ENCODE assay signal across 2 cellular contexts in genomic region chr4:89158884-89159503, GRCh38.
A peak's percentile ranks its signal among the peaks of the same experiment; 100 is the strongest.
TF ChIP-seq lines count a peak whose summit lies in the region.

No MANE protein-coding gene starts in this region.

TF ChIP-seq in A549, 52 proteins besides CTCF, POLR2A, EP300 and RAD21:
- TF ChIP-seq BCL3 (IDR thresholded peaks at IDR 0.05): no peak
- TF ChIP-seq SMC3 (IDR thresholded peaks at IDR 0.05): peak; percentile 85
- TF ChIP-seq CHD4 (IDR thresholded peaks at IDR 0.05; ENCODE audit: borderline replicate concordance): no peak

TF ChIP-seq in H1, 55 proteins besides CTCF, POLR2A, EP300 and RAD21:
- TF ChIP-seq CEBPB (IDR thresholded peaks at IDR 0.05; ENCODE audit: low read depth, low read length) (0 out of 2 replicates have a peak, but pooled peaks have one; percentile 15), CHD1 (IDR thresholded peaks at IDR 0.05; ENCODE audit: low read depth, low read length) (no peak)
